Comparison of ENCODE assay signal across 8 cellular contexts in genomic region chr18:47930844-47931706, GRCh38. TPM values are rescaled to one million over a fixed set of nuclear protein-coding genes. Genes with fewer than 3 reads are reported as not detected.
DNase-seq lines count a peak whose midpoint lies in the region; ATAC-seq and TF ChIP-seq lines count a peak whose summit lies in the region.

No MANE protein-coding gene starts in this region.

- peaks cover 49% of the 10 kb centered on the region for H3K4me1 ChIP-seq in CD4-positive, CD25-positive, alpha-beta regulatory T cell (ENCODE audit: control insufficient read depth, insufficient read depth, low read length, poor library complexity, severe bottlenecking)
- H3K4me1 ChIP-seq in duodenal mucosa (ENCODE audit: control insufficient read depth in 1 of 2, insufficient read depth in 2 of 2, low read length in 2 of 2) (peaks cover 18 to 33% of the 10 kb centered on the region in 2 donors), lower lobe of right lung (peaks cover 51% of the 10 kb centered on the region)

- H3K27me3 Mint-ChIP-seq in CD4-positive, CD25-positive, alpha-beta regulatory T cell: peaks cover 7% of the 10 kb centered on the region
- H3K27me3 Mint-ChIP-seq in activated CD4-positive, alpha-beta memory T cell treated with anti-CD3 and anti-CD28 coated beads, Interleukin-2, amount 10 ng/mL, durations not matched to agents 7 days and 5 days: peaks cover 9% of the 10 kb centered on the region

- peak overlapping the region; percentile 59 to 69 for H3K9ac ChIP-seq in duodenal mucosa (ENCODE audit: low read depth in 1 of 2, low read length in 2 of 2)

- CTCF ChIA-PET in activated CD4-positive, alpha-beta memory T cell treated with anti-CD3 and anti-CD28 coated beads, Interleukin-2, amount 10 ng/mL, durations not matched to agents 7 days and 5 days (lab: Charles Lee): interaction anchor here (0.6 to 1.3 kb wide), 4 partner anchors 13 to 182 kb away, joined by 3 to 4 read pairs (median 3); no protein-coding TSS in a partner anchor

- H3K27ac Mint-ChIP-seq in CD4-positive, CD25-positive, alpha-beta regulatory T cell: peak overlapping the region; percentile 86 to 92 (median 91)
- H3K27ac Mint-ChIP-seq in activated CD4-positive, alpha-beta memory T cell treated with anti-CD3 and anti-CD28 coated beads, Interleukin-2, amount 10 ng/mL, durations not matched to agents 7 days and 5 days: peak overlapping the region; percentile 86

- H3K4me3 Mint-ChIP-seq in CD4-positive, CD25-positive, alpha-beta regulatory T cell: peak overlapping the region; percentile 85 to 89 (median 86)
- peak overlapping the region; percentile 76 for H3K4me3 Mint-ChIP-seq in activated CD4-positive, alpha-beta memory T cell treated with anti-CD3 and anti-CD28 coated beads, Interleukin-2, amount 10 ng/mL, durations not matched to agents 7 days and 5 days

- no peaks in the 10 kb centered on the region for H3K27me3 ChIP-seq in CD4-positive, CD25-positive, alpha-beta regulatory T cell (ENCODE audit: control insufficient read depth, insufficient read depth, low read length)
- H3K27me3 ChIP-seq in duodenal mucosa (ENCODE audit: control insufficient read depth in 1 of 2, insufficient read depth in 2 of 2, low read length in 2 of 2) (no peaks in the 10 kb centered on the region), lower lobe of right lung (ENCODE audit: low read depth) (no peaks in the 10 kb centered on the region)

- no peak for TF ChIP-seq CTCF in lower lobe of right lung (IDR thresholded peaks at IDR 0.05)

- no peaks in the 10 kb centered on the region for H3K9me3 Mint-ChIP-seq in CD4-positive, CD25-positive, alpha-beta regulatory T cell
- no peaks in the 10 kb centered on the region for H3K9me3 Mint-ChIP-seq in activated CD4-positive, alpha-beta memory T cell treated with anti-CD3 and anti-CD28 coated beads, Interleukin-2, amount 10 ng/mL, durations not matched to agents 7 days and 5 days

- peak overlapping the region; percentile 72 for H3K4me3 ChIP-seq in CD4-positive, CD25-positive, alpha-beta regulatory T cell (ENCODE audit: low read depth, low read length)
- H3K4me3 ChIP-seq in duodenal mucosa (ENCODE audit: low read depth in 1 of 2, low read length in 2 of 2) (peak overlapping the region; percentile 66 to 70), lower lobe of right lung (peak overlapping the region; percentile 84)

- POLR2A ChIA-PET in activated CD4-positive, alpha-beta memory T cell treated with anti-CD3 and anti-CD28 coated beads, Interleukin-2, amount 10 ng/mL, durations not matched to agents 7 days and 5 days (lab: Charles Lee): interaction anchor here (0.6 to 3.4 kb wide), 17 partner anchors 10 to 1889 kb away, joined by 3 to 31 read pairs (median 4); no protein-coding TSS in a partner anchor

- peak overlapping the region; percentile 90 for H3K27ac ChIP-seq in CD4-positive, CD25-positive, alpha-beta regulatory T cell (ENCODE audit: insufficient read depth, low read length, poor library complexity, severe bottlenecking)
- H3K27ac ChIP-seq in duodenal mucosa (ENCODE audit: low read depth, low read length) (peak overlapping the region; percentile 97), lower lobe of right lung (peak overlapping the region; percentile 97)

- H3K9me3 ChIP-seq in CD4-positive, CD25-positive, alpha-beta regulatory T cell (ENCODE audit: control insufficient read depth in 2 of 2, low read length in 2 of 2): no peaks in the 10 kb centered on the region
- H3K9me3 ChIP-seq in duodenal mucosa (ENCODE audit: control insufficient read depth in 1 of 2, low read length in 2 of 2) (no peaks in the 10 kb centered on the region), lower lobe of right lung (no peaks in the 10 kb centered on the region)

- peaks cover 32 to 48% (median 40%) of the 10 kb centered on the region in 4 donors for H3K4me1 Mint-ChIP-seq in CD4-positive, CD25-positive, alpha-beta regulatory T cell
- H3K4me1 Mint-ChIP-seq in activated CD4-positive, alpha-beta memory T cell treated with anti-CD3 and anti-CD28 coated beads, Interleukin-2, amount 10 ng/mL, durations not matched to agents 7 days and 5 days: peaks cover 44% of the 10 kb centered on the region

- ATAC-seq in CD4-positive, CD25-positive, alpha-beta regulatory T cell (ENCODE audit: low read depth in 2 of 2): peak; percentile 81 to 84
- ATAC-seq in GM19452 (IDR thresholded peaks at IDR 0.05; ENCODE audit: unreplicated experiment): peak; percentile 81
- peak; percentile 47 for ATAC-seq in HG03575 (IDR thresholded peaks at IDR 0.05; ENCODE audit: extremely low read depth, insufficient number of reproducible peaks, low FRiP score, unreplicated experiment)
- peak; percentile 96 for ATAC-seq in lower lobe of right lung

- H3K36me3 Mint-ChIP-seq in CD4-positive, CD25-positive, alpha-beta regulatory T cell: no peaks in the 10 kb centered on the region
- peaks cover 13% of the 10 kb centered on the region for H3K36me3 Mint-ChIP-seq in activated CD4-positive, alpha-beta memory T cell treated with anti-CD3 and anti-CD28 coated beads, Interleukin-2, amount 10 ng/mL, durations not matched to agents 7 days and 5 days (ENCODE audit: low read depth)

- H3K36me3 ChIP-seq in CD4-positive, CD25-positive, alpha-beta regulatory T cell (ENCODE audit: control insufficient read depth, insufficient read depth, low read length): no peaks in the 10 kb centered on the region
- H3K36me3 ChIP-seq in duodenal mucosa (ENCODE audit: control insufficient read depth in 1 of 2, insufficient read depth in 2 of 2, low read length in 2 of 2) (no peaks in the 10 kb centered on the region), lower lobe of right lung (no peaks in the 10 kb centered on the region)

- intact Hi-C loops in lower lobe of right lung (cut with DNase I): no loop called here

- peak; percentile 92 to 97 (median 95) for DNase-seq in CD4-positive, CD25-positive, alpha-beta regulatory T cell
- DNase-seq in NCI-H82 (lab: John Stamatoyannopoulos, UW): peak; percentile 98
- peak; percentile 96 for DNase-seq in activated CD4-positive, alpha-beta memory T cell treated with anti-CD3 and anti-CD28 coated beads, Interleukin-2, amount 10 ng/mL, durations not matched to agents 7 days and 5 days
- DNase-seq in lower lobe of right lung: peak; percentile 99
- DNase-seq in stimulated activated CD4-positive, alpha-beta T cell treated with anti-CD3 and anti-CD28 coated beads, TNF-alpha, amount 100 ng/mL, for 1 hour (ENCODE audit: low read depth in 3 of 3, low spot score in 1 of 3): peak; percentile 84 to 88 (median 85)

RNA-seq across cellular contexts. Expression of gene SMAD2, which starts 0.6 kb away (rescaled TPM):
- 115 TPM for total RNA-seq in CD4-positive, CD25-positive, alpha-beta regulatory T cell
- polyA plus RNA-seq in CD4-positive, CD25-positive, alpha-beta regulatory T cell: 100 to 1,000 TPM in 1 of 4 donors, 10 to 100 TPM in 3; 78.1 to 103 (median 88.2) TPM
- 100 to 1,000 TPM; 170 to 174 TPM for total RNA-seq in activated CD4-positive, alpha-beta memory T cell treated with anti-CD3 and anti-CD28 coated beads, Interleukin-2, amount 10 ng/mL, durations not matched to agents 7 days and 5 days
- 161 TPM for total RNA-seq in lower lobe of right lung

Comparison
In these comparisons a context has a peak if more than half of its experiments do, and no peak if none do; other contexts are left out.
1. Peak in every context shown above with its lines: DNase-seq, ATAC-seq, H3K4me3 ChIP-seq and H3K27ac ChIP-seq.